In genomic region chr10:121309164-121309563, GRCh38 we compare ENCODE assay signal across 18 cellular contexts.
"Had no signal": no experiment of that assay in that cellular context is flagged by ENCODE, and none has a peak within 500 bp of the region (broad histone marks: within the 10 kb centered on the region; RNA-seq: fewer than 3 reads in every experiment).

No MANE protein-coding gene starts in this region.

- FAIRE-seq: frontal cortex had no signal

- H3K9me3 Mint-ChIP-seq: activated naive CD8-positive, alpha-beta T cell treated with anti-CD3 and anti-CD28 coated beads for 36 hours had no signal

- H3K9me3 ChIP-seq: body of pancreas, colonic mucosa, ovary had no signal

- H3K4me3 Mint-ChIP-seq: activated CD4-positive, alpha-beta memory T cell treated with anti-CD3 and anti-CD28 coated beads for 36 hours; activated CD4-positive, alpha-beta T cell treated with anti-CD3 and anti-CD28 coated beads for 36 hours; activated CD8-positive, alpha-beta memory T cell treated with anti-CD3 and anti-CD28 coated beads, Interleukin-2, amount 10 ng/mL, durations not matched to agents 7 days and 5 days; activated naive CD8-positive, alpha-beta T cell treated with anti-CD3 and anti-CD28 coated beads for 36 hours; endodermal cell; naive thymus-derived CD4-positive, alpha-beta T cell; stimulated activated memory B cell treated with anti-CD40 and anti-IgM and Interleukin-4, amounts not matched to agents 10 μg/mL and 1 μg/mL and 100 μg/mL, for 72 hours; WTC11 had no signal

- H3K36me3 Mint-ChIP-seq: activated CD4-positive, alpha-beta memory T cell treated with anti-CD3 and anti-CD28 coated beads for 36 hours; activated CD8-positive, alpha-beta memory T cell treated with anti-CD3 and anti-CD28 coated beads, Interleukin-2, amount 10 ng/mL, durations not matched to agents 7 days and 5 days; activated naive CD8-positive, alpha-beta T cell treated with anti-CD3 and anti-CD28 coated beads for 36 hours; stimulated activated memory B cell treated with anti-CD40 and anti-IgM and Interleukin-4, amounts not matched to agents 10 μg/mL and 1 μg/mL and 100 μg/mL, for 72 hours had no signal

- DNase-seq: activated CD4-positive, alpha-beta memory T cell treated with anti-CD3 and anti-CD28 coated beads for 36 hours; activated CD4-positive, alpha-beta T cell treated with anti-CD3 and anti-CD28 coated beads for 36 hours; activated CD8-positive, alpha-beta memory T cell treated with anti-CD3 and anti-CD28 coated beads, Interleukin-2, amount 10 ng/mL, durations not matched to agents 7 days and 5 days; activated naive CD8-positive, alpha-beta T cell treated with anti-CD3 and anti-CD28 coated beads for 36 hours; amygdala; body of pancreas; central memory CD4-positive, alpha-beta T cell; colonic mucosa; endodermal cell; erythroblast; mesenchymal stem cell; naive thymus-derived CD4-positive, alpha-beta T cell; ovary; spleen; stimulated activated CD4-positive, alpha-beta T cell treated with anti-CD3 and anti-CD28 coated beads, Interleukin-4, amount 100 ng/mL, for 4 hours had no signal

- H3K4me1 Mint-ChIP-seq: activated CD4-positive, alpha-beta T cell treated with anti-CD3 and anti-CD28 coated beads for 36 hours; activated CD8-positive, alpha-beta memory T cell treated with anti-CD3 and anti-CD28 coated beads, Interleukin-2, amount 10 ng/mL, durations not matched to agents 7 days and 5 days; activated naive CD8-positive, alpha-beta T cell treated with anti-CD3 and anti-CD28 coated beads for 36 hours; naive thymus-derived CD4-positive, alpha-beta T cell; stimulated activated memory B cell treated with anti-CD40 and anti-IgM and Interleukin-4, amounts not matched to agents 10 μg/mL and 1 μg/mL and 100 μg/mL, for 72 hours had no signal

- H3K27ac ChIP-seq: body of pancreas, colonic mucosa, ovary, spleen had no signal

- H3K27me3 Mint-ChIP-seq: activated CD4-positive, alpha-beta memory T cell treated with anti-CD3 and anti-CD28 coated beads for 36 hours; activated CD8-positive, alpha-beta memory T cell treated with anti-CD3 and anti-CD28 coated beads, Interleukin-2, amount 10 ng/mL, durations not matched to agents 7 days and 5 days; stimulated activated memory B cell treated with anti-CD40 and anti-IgM and Interleukin-4, amounts not matched to agents 10 μg/mL and 1 μg/mL and 100 μg/mL, for 72 hours had no signal

- H3K4me1 ChIP-seq: colonic mucosa, spleen had no signal

- H3K27ac Mint-ChIP-seq: activated CD4-positive, alpha-beta memory T cell treated with anti-CD3 and anti-CD28 coated beads for 36 hours; activated CD4-positive, alpha-beta T cell treated with anti-CD3 and anti-CD28 coated beads for 36 hours; activated CD8-positive, alpha-beta memory T cell treated with anti-CD3 and anti-CD28 coated beads, Interleukin-2, amount 10 ng/mL, durations not matched to agents 7 days and 5 days; activated naive CD8-positive, alpha-beta T cell treated with anti-CD3 and anti-CD28 coated beads for 36 hours; endodermal cell; stimulated activated memory B cell treated with anti-CD40 and anti-IgM and Interleukin-4, amounts not matched to agents 10 μg/mL and 1 μg/mL and 100 μg/mL, for 72 hours; WTC11 had no signal

- H3K36me3 ChIP-seq: colonic mucosa, ovary, spleen had no signal

- ATAC-seq: activated CD4-positive, alpha-beta T cell treated with anti-CD3 and anti-CD28 coated beads for 36 hours; activated CD8-positive, alpha-beta memory T cell treated with anti-CD3 and anti-CD28 coated beads, Interleukin-2, amount 10 ng/mL, durations not matched to agents 7 days and 5 days; body of pancreas; naive thymus-derived CD4-positive, alpha-beta T cell; stimulated activated memory B cell treated with anti-CD40 and anti-IgM and Interleukin-4, amounts not matched to agents 10 μg/mL and 1 μg/mL and 100 μg/mL, for 72 hours; WTC11 had no signal

- H3K4me3 ChIP-seq: body of pancreas, colonic mucosa, ovary, spleen had no signal

- H3K27me3 ChIP-seq: body of pancreas, colonic mucosa, ovary, spleen had no signal
